In genomic region chr3:55416381-55416821, GRCh38 we compare ENCODE assay signal across 1 cellular context.
TF ChIP-seq lines count a peak whose summit lies in the region.

No MANE protein-coding gene starts in this region.

TF ChIP-seq in GM23338, 12 proteins besides CTCF, POLR2A, EP300 and RAD21 (continued from another document):
- TF ChIP-seq POLR2AphosphoS5 (IDR thresholded peaks at IDR 0.05; ENCODE audit: low read depth) (no peak), NANOG (IDR thresholded peaks at IDR 0.05; ENCODE audit: borderline replicate concordance) (no peak)
